Comparison of ENCODE assay signal across 8 cellular contexts in the genomic region with DNA sequence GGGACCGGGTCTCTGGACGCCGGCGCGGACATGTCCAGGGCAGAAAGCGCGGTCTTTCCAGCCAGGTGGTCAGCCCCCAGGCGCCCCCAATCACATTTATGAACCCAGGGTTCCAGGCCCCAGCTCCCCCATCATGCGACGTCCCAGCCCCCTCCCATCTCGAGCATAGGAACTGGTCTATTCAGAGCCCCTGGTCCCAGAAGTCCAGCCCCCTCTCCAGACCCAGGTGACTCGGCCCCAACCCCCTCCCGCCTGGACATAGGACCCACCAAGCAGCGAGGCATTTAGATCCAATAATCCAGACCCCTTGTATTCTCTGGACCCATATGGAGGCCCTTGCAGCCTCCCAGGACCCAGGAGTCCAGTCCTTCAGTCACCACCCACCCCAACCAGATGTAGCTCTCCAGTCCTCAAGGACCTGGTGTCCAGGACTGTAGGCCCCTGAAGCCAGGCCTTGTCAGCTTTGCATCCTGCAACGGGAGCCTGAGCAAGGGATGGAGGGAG. TPM values are rescaled to one million over a fixed set of nuclear protein-coding genes. Genes with fewer than 3 reads are reported as not detected.
DNase-seq lines count a peak whose midpoint lies in the region; ATAC-seq and TF ChIP-seq lines count a peak whose summit lies in the region.

No MANE protein-coding gene starts in this region.

- CTCF ChIA-PET in AG04449 (lab: Yijun Ruan, JAX): interaction anchor here (1.8 to 2.5 kb wide), 2 partner anchors 12 to 62 kb away, joined by 4 to 5 read pairs; a partner anchor contains a TSS

- peaks cover 2% of the 10 kb centered on the region; the same call in 1 of the 2 replicates for H3K4me1 ChIP-seq in HUES48 (ENCODE audit: control insufficient read depth, insufficient read depth, low read length)

- no peak overlapping the region for H3K9ac ChIP-seq in HUES48 (ENCODE audit: low read depth, low read length)

- H3K4me3 Mint-ChIP-seq in natural killer cell: peak overlapping the region; percentile 40

- H3K27ac Mint-ChIP-seq in natural killer cell: no peak overlapping the region

- POLR2A ChIA-PET in AG04449 (lab: Yijun Ruan, JAX): no interaction called here

- no peaks in the 10 kb centered on the region for H3K36me3 ChIP-seq in HUES48 (ENCODE audit: control insufficient read depth, insufficient read depth, low read length)

- TF ChIP-seq CTCF in AG04449 (IDR thresholded peaks at IDR 0.05; ENCODE audit: insufficient read depth, low read length, missing control alignments): no peak
- no peak for TF ChIP-seq CTCF in cardiac fibroblast (IDR thresholded peaks at IDR 0.05; ENCODE audit: low read depth, low read length)
- TF ChIP-seq CTCF in natural killer cell (IDR thresholded peaks at IDR 0.05): no peak

- H3K9me3 ChIP-seq in HUES48 (ENCODE audit: control insufficient read depth, insufficient read depth, low read length): no peaks in the 10 kb centered on the region

- H3K27ac ChIP-seq in HUES48 (ENCODE audit: low read depth, low read length): no peak overlapping the region

- intact Hi-C loops in natural killer cell (cut with micrococcal nuclease): no loop called here

- peaks cover 29% of the 10 kb centered on the region for H3K27me3 ChIP-seq in HUES48 (ENCODE audit: control insufficient read depth, insufficient read depth, low read length)

- H3K4me1 Mint-ChIP-seq in natural killer cell: peaks cover 10 to 17% of the 10 kb centered on the region in 2 donors

- no peaks in the 10 kb centered on the region for H3K36me3 Mint-ChIP-seq in natural killer cell

- H3K27me3 Mint-ChIP-seq in natural killer cell (ENCODE audit: low read depth in 2 of 2): peaks cover 50 to 53% of the 10 kb centered on the region in 2 donors

- H3K4me3 ChIP-seq in AG04449 (ENCODE audit: low read depth, low read length) (peak overlapping the region; percentile 49), HUES48 (ENCODE audit: low read depth, low read length) (peak overlapping the region; percentile 62), cardiac fibroblast (replicated peaks in 1 of 2; ENCODE audit: low read depth in 2 of 2, low read length in 2 of 2) (peak overlapping the region; percentile 15 to 43)

- no peak for DNase-seq in AG04449 (ENCODE audit: low read depth, low spot score)
- DNase-seq in cardiac fibroblast (ENCODE audit: low read depth in 2 of 2): no peak
- no peak for DNase-seq in natural killer cell
- no peak for DNase-seq in NCI-H748 treated with DMSO at 0.1 percent for 48 hours (lab: John Stamatoyannopoulos, UW)
- no peak for DNase-seq in EL

- ATAC-seq in natural killer cell (no peak), HG03521 (IDR thresholded peaks at IDR 0.05; ENCODE audit: unreplicated experiment) (no peak), HG03135 (IDR thresholded peaks at IDR 0.05; ENCODE audit: unreplicated experiment) (no peak)

- no peaks in the 10 kb centered on the region for H3K9me3 Mint-ChIP-seq in natural killer cell

RNA-seq across cellular contexts. Expression of a gene that starts 0.5 kb away (rescaled TPM):
- not detected for total RNA-seq in natural killer cell

RNA-seq across cellular contexts. Expression of a gene that starts 12.2 kb away (rescaled TPM):
- under 1 TPM in 1 of 3 donors, not detected in 2; 0.27 TPM for total RNA-seq in natural killer cell

RNA-seq across cellular contexts. Expression of a gene that starts 16.6 kb away (rescaled TPM):
- total RNA-seq in natural killer cell: under 1 TPM in 1 of 3 donors, not detected in 2; 0.93 TPM

RNA-seq across cellular contexts. Expression of a gene that starts 31.5 kb away (rescaled TPM):
- total RNA-seq in natural killer cell: 100 to 1,000 TPM in 2 of 3 donors, 10 to 100 TPM in 1; 90.1 to 220 (median 101) TPM

RNA-seq across cellular contexts. Expression of a gene that starts 33.5 kb away (rescaled TPM):
- 100 to 1,000 TPM; 281 to 307 (median 296) TPM for total RNA-seq in natural killer cell
